ENCODE assay signal across 23 cellular contexts in the genomic region with DNA sequence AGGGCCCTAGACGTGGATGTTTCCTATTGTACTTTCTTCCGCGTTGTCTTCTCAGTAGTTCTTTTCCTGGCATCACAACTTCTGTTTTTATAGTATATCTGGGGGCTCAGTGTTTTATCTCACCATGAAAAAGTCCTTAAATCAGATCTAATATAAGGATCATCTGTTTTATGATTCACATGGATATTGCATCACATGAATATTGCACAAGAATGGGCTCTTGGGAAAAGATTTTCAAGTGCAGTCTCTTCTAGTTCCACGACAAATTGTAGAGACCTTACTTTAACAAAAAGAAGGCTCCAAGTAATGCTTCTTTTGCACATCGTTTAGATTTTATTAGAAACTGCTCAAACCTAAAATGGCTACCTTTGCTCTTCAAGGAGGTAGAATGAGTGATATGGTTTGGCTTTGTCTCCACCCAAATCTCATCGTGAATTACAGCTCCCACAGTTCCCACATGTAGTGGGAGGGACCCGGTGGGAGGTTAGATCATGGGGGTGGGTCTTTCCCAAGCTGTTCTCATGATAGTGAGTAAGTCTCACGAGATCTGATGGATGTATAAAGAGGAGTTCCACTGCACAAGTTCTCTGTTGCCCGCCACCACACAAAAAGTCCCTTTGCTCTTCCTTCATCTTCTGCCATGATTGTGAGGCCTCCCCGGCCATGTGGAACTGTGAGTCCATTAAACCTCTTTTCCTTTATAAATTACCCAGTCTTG. TPM values are rescaled to one million over a fixed set of nuclear protein-coding genes. Genes with fewer than 3 reads are reported as not detected.
DNase-seq lines count a peak whose midpoint lies in the region; ATAC-seq and TF ChIP-seq lines count a peak whose summit lies in the region.
"Had no signal": no experiment of that assay in that cellular context is flagged by ENCODE, and none has a peak within 500 bp of the region (broad histone marks: within the 10 kb centered on the region; RNA-seq: fewer than 3 reads in every experiment).

No MANE protein-coding gene starts in this region.

- no peak overlapping the region for H3K27ac Mint-ChIP-seq in T-helper 17 cell
- H3K27ac Mint-ChIP-seq: stimulated activated memory B cell treated with anti-CD40 and anti-IgM and Interleukin-4, amounts not matched to agents 10 μg/mL and 1 μg/mL and 100 μg/mL, for 72 hours had no signal

- no peak overlapping the region for H3K4me2 ChIP-seq in PC-9

- H3K27me3 ChIP-seq in PC-9 (ENCODE audit: insufficient read depth, low read depth), result no peaks in the 10 kb centered on the region
- H3K27me3 ChIP-seq: BE2C, heart left ventricle, right atrium auricular region, thyroid gland had no signal

- no peaks in the 10 kb centered on the region for H3F3A ChIP-seq in PC-9 (ENCODE audit: insufficient read depth, low read depth)

- no peaks in the 10 kb centered on the region; the same call in 1 of the 2 replicates for H3K9me2 ChIP-seq in PC-9 (ENCODE audit: insufficient read depth)

- no peaks in the 10 kb centered on the region for H3K36me3 ChIP-seq in PC-9 (ENCODE audit: low read depth)
- H3K36me3 ChIP-seq: BE2C, heart left ventricle, neutrophil, right atrium auricular region, thyroid gland, WERI-Rb-1 had no signal

- no peaks in the 10 kb centered on the region for H3K79me2 ChIP-seq in PC-9 (ENCODE audit: low read depth)

- no peaks in the 10 kb centered on the region for H4K20me1 ChIP-seq in PC-9 (ENCODE audit: insufficient read depth)

- no peak overlapping the region for H3K4me3 Mint-ChIP-seq in T-helper 17 cell
- H3K4me3 Mint-ChIP-seq: stimulated activated memory B cell treated with anti-CD40 and anti-IgM and Interleukin-4, amounts not matched to agents 10 μg/mL and 1 μg/mL and 100 μg/mL, for 72 hours had no signal

- H3K36me3 Mint-ChIP-seq in T-helper 17 cell (ENCODE audit: low read depth), result peaks cover 5% of the 10 kb centered on the region
- H3K36me3 Mint-ChIP-seq: stimulated activated memory B cell treated with anti-CD40 and anti-IgM and Interleukin-4, amounts not matched to agents 10 μg/mL and 1 μg/mL and 100 μg/mL, for 72 hours had no signal

- H3K4me3 ChIP-seq in choroid plexus epithelial cell (ENCODE audit: low read depth, low read length) (no peak overlapping the region), PC-9 (no peak overlapping the region)
- H3K4me3 ChIP-seq: heart left ventricle, right atrium auricular region, thyroid gland had no signal

- peaks cover 4% of the 10 kb centered on the region for H3K4me1 Mint-ChIP-seq in T-helper 17 cell
- H3K4me1 Mint-ChIP-seq: stimulated activated memory B cell treated with anti-CD40 and anti-IgM and Interleukin-4, amounts not matched to agents 10 μg/mL and 1 μg/mL and 100 μg/mL, for 72 hours had no signal

- BruUV-seq in PC-9 (replicated peaks; lab: Mats Ljungman, UMichigan), result no TSS peak

- CTCF ChIA-PET in PC-9 (lab: Charles Lee), result no interaction called here

- POLR2A ChIA-PET in PC-9 (lab: Charles Lee; ENCODE audit: unreplicated experiment), result no interaction called here

- H3K27me3 Mint-ChIP-seq in T-helper 17 cell, result peaks cover 45% of the 10 kb centered on the region

- no peaks in the 10 kb centered on the region for H3K4me1 ChIP-seq in PC-9 (replicated peaks; ENCODE audit: insufficient read depth)
- H3K4me1 ChIP-seq: BE2C, heart left ventricle, right atrium auricular region, thyroid gland had no signal

- intact Hi-C loops in PC-9 (cut with micrococcal nuclease; ENCODE audit: unreplicated experiment), result no loop called here

- ATAC-seq in T-helper 17 cell, result no peak
- no peak for ATAC-seq in HG03571 (IDR thresholded peaks at IDR 0.05; ENCODE audit: unreplicated experiment)
- ATAC-seq: stimulated activated memory B cell treated with anti-CD40 and anti-IgM and Interleukin-4, amounts not matched to agents 10 μg/mL and 1 μg/mL and 100 μg/mL, for 72 hours had no signal

- no peak for TF ChIP-seq CTCF in choroid plexus epithelial cell (conservative IDR thresholded peaks at IDR 0.05; ENCODE audit: low read depth, low read length)
- TF ChIP-seq CTCF in PC-9 (conservative IDR thresholded peaks at IDR 0.05), result no peak

- H3K27ac ChIP-seq in PC-9, result no peak overlapping the region
- H3K27ac ChIP-seq: heart left ventricle, neutrophil, right atrium auricular region, thyroid gland, WERI-Rb-1 had no signal

- peak; percentile 14 for DNase-seq in ELR (ENCODE audit: low read depth)
- DNase-seq in LHCN-M2 (ENCODE audit: low read depth), result peak; percentile 21
- peak; percentile 60 for DNase-seq in choroid plexus epithelial cell (ENCODE audit: low read depth)
- peak; percentile 15 for DNase-seq in renal cortical epithelial cell (ENCODE audit: low read depth)
- DNase-seq in PC-9, result no peak
- no peak for DNase-seq in T-helper 17 cell
- DNase-seq: activated CD4-positive, alpha-beta T cell treated with anti-CD3 and anti-CD28 coated beads, Interleukin-2, amount 50 U/mL, for 4 hours; activated gamma-delta T cell; amniotic stem cell; BE2C; central memory CD4-positive, alpha-beta T cell; erythroblast; heart left ventricle; MM.1S; NCI-H187 treated with DMSO at 0.1 percent for 48 hours; SHP77 treated with DMSO at 0.1 percent for 48 hours; stimulated activated CD4-positive, alpha-beta T cell treated with anti-CD3 and anti-CD28 coated beads, Interleukin-15, amount 100 ng/mL, for 24 hours; thyroid gland; WERI-Rb-1 had no signal

- H3K9me3 ChIP-seq in PC-9 (ENCODE audit: insufficient read depth, low read depth) (no peaks in the 10 kb centered on the region), T-helper 17 cell (ENCODE audit: control insufficient read depth, low read length, poor library complexity, severe bottlenecking) (no peaks in the 10 kb centered on the region)
- H3K9me3 ChIP-seq: BE2C, neutrophil, thyroid gland had no signal

- H2AFZ ChIP-seq in PC-9, result no peak overlapping the region; the same call in 1 of the 2 replicates

RNA-seq across cellular contexts. Expression of gene FAM120A, which starts 53.7 kb away (rescaled TPM):
- total RNA-seq in LHCN-M2 (2014; rRNA removed), result 79.0 and 88.5 TPM in 2 replicates
- polyA plus RNA-seq in LHCN-M2 (2012), result 62.5 TPM
- 56.6 and 142 TPM in 2 replicates for total RNA-seq in renal cortical epithelial cell
- 141 and 171 TPM in 2 replicates for total RNA-seq in PC-9 (2021)
- total RNA-seq in T-helper 17 cell, result 10 to 100 TPM; 76.9 to 83.6 TPM

RNA-seq across cellular contexts. Expression of gene FAM120AOS, which starts 55.6 kb away (rescaled TPM):
- total RNA-seq in LHCN-M2 (2014; rRNA removed) (32.3 and 40.4 TPM in 2 replicates), renal cortical epithelial cell (32.8 and 38.0 TPM in 2 replicates), PC-9 (2021) (27.8 and 34.6 TPM in 2 replicates), T-helper 17 cell (10 to 100 TPM; 34.8 to 38.8 TPM)
- polyA plus RNA-seq in LHCN-M2 (2012), result 23.8 TPM

Comparison
In these comparisons a context has a peak if more than half of its experiments do, and no peak if none do; other contexts are left out.
1. DNase-seq: peak in ELR (single experiment), LHCN-M2 (single experiment), choroid plexus epithelial cell (single experiment) and renal cortical epithelial cell (single experiment); none in PC-9 (0 of 2) and T-helper 17 cell (0 of 3).